ENCODE assay signal across 12 cellular contexts in the genomic region with DNA sequence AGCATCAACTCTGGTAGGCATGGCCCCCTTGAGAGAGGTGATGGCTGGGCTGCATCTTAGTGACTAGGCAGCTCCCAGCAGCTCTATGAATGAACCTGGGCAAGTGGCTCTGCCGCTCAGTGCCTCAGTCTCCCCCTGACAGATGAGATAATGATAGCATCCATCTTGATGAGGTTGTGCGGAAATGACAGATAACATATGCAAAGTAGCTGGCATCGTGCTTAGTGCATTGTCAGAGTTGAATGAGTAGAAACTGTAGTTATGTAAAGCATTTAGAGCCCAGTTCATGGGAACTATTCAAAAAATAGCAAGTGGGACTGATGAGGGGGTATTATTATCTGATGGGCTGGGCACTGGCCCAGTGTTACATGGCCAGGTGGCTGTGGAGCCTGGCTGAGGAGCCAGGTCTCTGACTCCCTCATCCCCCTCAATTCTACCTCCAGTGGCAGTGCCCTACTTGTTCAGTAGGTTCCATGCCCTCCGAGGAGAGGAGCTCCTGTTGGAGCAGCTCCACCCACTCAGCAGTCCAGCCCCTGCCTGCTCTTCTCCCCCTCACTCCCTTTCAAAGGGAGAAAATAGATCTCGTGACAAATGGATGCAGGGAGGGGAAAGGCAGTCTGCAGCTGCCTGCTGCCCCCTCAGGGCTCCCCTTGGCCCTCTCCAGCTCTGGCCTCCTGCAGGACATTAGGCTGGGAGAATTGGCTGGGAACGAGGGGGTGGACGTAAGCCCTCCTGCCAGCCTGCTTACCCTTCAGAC. TPM values are rescaled to one million over a fixed set of nuclear protein-coding genes. Genes with fewer than 3 reads are reported as not detected.
DNase-seq lines count a peak whose midpoint lies in the region; ATAC-seq and TF ChIP-seq lines count a peak whose summit lies in the region.
"Had no signal": no experiment of that assay in that cellular context is flagged by ENCODE, and none has a peak within 500 bp of the region (broad histone marks: within the 10 kb centered on the region; RNA-seq: fewer than 3 reads in every experiment).

No MANE protein-coding gene starts in this region.

- H3K36me3 ChIP-seq in iPS-20b (ENCODE audit: insufficient read depth, low read depth, low read length): no peaks in the 10 kb centered on the region

- H3K9ac ChIP-seq in iPS-20b (ENCODE audit: low read depth, low read length): 0 out of 2 replicates have a peak overlapping the region, but pooled peaks have one; percentile 34

- in situ Hi-C loops in GM13976 (cut with MboI; ENCODE audit: low sequenced_read_pairs, unreplicated experiment): no loop called here

- no peak for TF ChIP-seq CTCF in GM13976 (IDR thresholded peaks at IDR 0.05; ENCODE audit: borderline replicate concordance, control extremely low read depth, extremely low read depth, insufficient read depth, missing control alignments)

- H3K4me3 ChIP-seq in iPS-20b (ENCODE audit: low read length): no peak overlapping the region

- ATAC-seq in GM19468 (IDR thresholded peaks at IDR 0.05; ENCODE audit: extremely low read depth, unreplicated experiment) (peak; percentile 11), HG02852 (IDR thresholded peaks at IDR 0.05; ENCODE audit: unreplicated experiment) (no peak), sciatic nerve (no peak)
- ATAC-seq: activated CD8-positive, alpha-beta T cell treated with anti-CD3 and anti-CD28 coated beads for 36 hours had no signal

- H3K4me1 ChIP-seq in iPS-20b (ENCODE audit: insufficient read depth, low read length): peaks cover 16% of the 10 kb centered on the region; the same call in 1 of the 2 replicates

- DNase-seq in RPMI7951 (ENCODE audit: low read depth) (peak; percentile 47), substantia nigra (lab: John Stamatoyannopoulos, UW) (no peak), GM13976 (ENCODE audit: low spot score) (no peak), MV-4-11 (lab: John Stamatoyannopoulos, UW) (no peak), sciatic nerve (ENCODE audit: low spot score) (no peak)
- DNase-seq: activated CD8-positive, alpha-beta T cell treated with anti-CD3 and anti-CD28 coated beads for 36 hours; activated naive CD8-positive, alpha-beta T cell treated with anti-CD3 and anti-CD28 coated beads, Interleukin-2, amount 10 ng/mL, durations not matched to agents 7 days and 5 days; endodermal cell; NCI-H1930 had no signal

- H3K27ac ChIP-seq in iPS-20b (ENCODE audit: low read length) (no peak overlapping the region), substantia nigra (ENCODE audit: low read depth, low read length, poor library complexity, severe bottlenecking) (peak overlapping the region; percentile 0)

- intact Hi-C loops in sciatic nerve (cut with DNase I): no loop called here

- no peaks in the 10 kb centered on the region for H3K9me3 ChIP-seq in iPS-20b (ENCODE audit: insufficient read depth, low read depth, low read length)

- peaks cover under 1% of the 10 kb centered on the region; the same call in 1 of the 2 replicates for H3K27me3 ChIP-seq in iPS-20b (ENCODE audit: insufficient read depth, low read length)

RNA-seq across cellular contexts. Expression of gene PRKCD, which starts 6.6 kb away (rescaled TPM):
- 4.3 and 5.0 TPM in 2 replicates for total RNA-seq in RPMI7951 (2014; rRNA removed; shearing (Covaris generic))
- 30.3 TPM for total RNA-seq in sciatic nerve

RNA-seq across cellular contexts. Expression of gene RFT1, which starts 37.4 kb away (rescaled TPM):
- total RNA-seq in RPMI7951 (2014; rRNA removed; shearing (Covaris generic)): 15.7 and 19.6 TPM in 2 replicates
- total RNA-seq in sciatic nerve: 21.3 TPM
